In genomic region chr11:94662065-94662779, GRCh38 we compare ENCODE assay signal across 25 cellular contexts.
"Had no signal": no experiment of that assay in that cellular context is flagged by ENCODE, and none has a peak within 500 bp of the region (broad histone marks: within the 10 kb centered on the region; RNA-seq: fewer than 3 reads in every experiment).

No MANE protein-coding gene starts in this region.

- DNase-seq: activated CD4-positive, alpha-beta memory T cell treated with anti-CD3 and anti-CD28 coated beads, Interleukin-2, amount 10 ng/mL, durations not matched to agents 7 days and 5 days; activated CD4-positive, alpha-beta T cell treated with anti-CD3 and anti-CD28 coated beads for 1 hour; activated CD4-positive, alpha-beta T cell treated with anti-CD3 and anti-CD28 coated beads, Interleukin-2, amount 10 ng/mL, durations not matched to agents 7 days and 5 days; activated gamma-delta T cell treated with Interleukin-2 at 50 U/mL for 16 hours; activated naive CD4-positive, alpha-beta T cell treated with anti-CD3 and anti-CD28 coated beads, Interleukin-2, amount 50 U/mL, for 16 hours; activated T-cell treated with anti-CD3 and anti-CD28 coated beads, Interleukin-2, amount 50 U/mL, for 4 hours; amniotic stem cell; dermis blood vessel endothelial cell; effector CD4-positive, alpha-beta T cell; esophagus squamous epithelium; foreskin melanocyte; heart right ventricle; left lung; lower lobe of right lung; posterior cingulate gyrus; right cardiac atrium; stimulated activated CD4-positive, alpha-beta T cell treated with anti-CD3 and anti-CD28 coated beads, Interleukin-15, amount 100 ng/mL, for 24 hours; stimulated activated CD4-positive, alpha-beta T cell treated with anti-CD3 and anti-CD28 coated beads, Interleukin-2, amount 100 ng/mL, for 24 hours; stimulated activated naive B cell treated with anti-CD40 and anti-IgM and Interleukin-4, amounts not matched to agents 10 μg/mL and 1 μg/mL and 100 μg/mL, for 72 hours; stomach; thyroid gland; upper lobe of right lung had no signal

- H3K4me1 ChIP-seq: breast epithelium, left lung, stomach, thyroid gland, upper lobe of right lung had no signal

- H3K4me3 ChIP-seq: breast epithelium, esophagus squamous epithelium, heart right ventricle, left lung, lower lobe of right lung, stomach, thyroid gland, upper lobe of right lung had no signal

- H3K27me3 ChIP-seq: breast epithelium, esophagus squamous epithelium, heart right ventricle, left lung, stomach, thyroid gland, upper lobe of right lung had no signal

- H3K36me3 ChIP-seq: breast epithelium, esophagus squamous epithelium, heart right ventricle, left lung, lower lobe of right lung, stomach, thyroid gland, upper lobe of right lung had no signal

- H3K9me3 ChIP-seq: esophagus squamous epithelium, left lung, lower lobe of right lung, thyroid gland, upper lobe of right lung had no signal

- ATAC-seq: activated T-cell treated with anti-CD3 and anti-CD28 coated beads, Interleukin-2, amount 50 U/mL, for 4 hours; activated T-helper 17 cell treated with anti-CD3 and anti-CD28 coated beads, Interleukin-2, amount 50 U/mL, for 72 hours; heart right ventricle; left lung; lower lobe of right lung; right cardiac atrium; stimulated activated naive B cell treated with anti-CD40 and anti-IgM and Interleukin-4, amounts not matched to agents 10 μg/mL and 1 μg/mL and 100 μg/mL, for 72 hours; upper lobe of right lung had no signal

- H3K27ac ChIP-seq: breast epithelium, epithelial cell of prostate, esophagus squamous epithelium, heart right ventricle, left lung, lower lobe of right lung, stomach, thyroid gland, upper lobe of right lung had no signal
